18 cellular contexts compared by ENCODE assay signal in the genomic region with DNA sequence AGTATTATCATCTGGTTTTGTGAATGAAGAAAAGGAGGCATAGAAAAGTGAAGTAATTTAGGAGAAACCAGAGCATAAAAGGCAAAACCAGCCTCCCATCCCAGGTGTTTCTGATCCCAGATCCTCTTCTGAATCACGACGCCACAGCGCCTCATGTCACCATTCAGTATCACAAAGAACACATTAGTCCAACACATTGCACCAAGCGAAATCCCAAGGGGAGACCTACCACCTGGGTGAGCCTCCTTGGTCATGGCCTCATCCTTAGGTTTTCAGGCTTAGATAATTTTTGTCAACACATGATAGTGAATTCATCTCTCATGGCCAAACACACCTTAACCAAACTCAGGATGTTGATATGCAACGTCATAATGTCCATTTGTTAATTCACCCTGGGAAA.
DNase-seq lines count a peak whose midpoint lies in the region; ATAC-seq lines count a peak whose summit lies in the region.
"Had no signal": no experiment of that assay in that cellular context is flagged by ENCODE, and none has a peak within 500 bp of the region (broad histone marks: within the 10 kb centered on the region; RNA-seq: fewer than 3 reads in every experiment).

No MANE protein-coding gene starts in this region.

- H2AFZ ChIP-seq in ACC112 (ENCODE audit: low read length, unreplicated experiment) (no peak overlapping the region), GM23248 (no peak overlapping the region), mesenchymal stem cell (ENCODE audit: low read depth, low read length) (no peak overlapping the region)
- H2AFZ ChIP-seq: PC-9 had no signal

- peaks cover 0 to 2% of the 10 kb centered on the region in 2 donors for H3K4me1 Mint-ChIP-seq in effector memory CD8-positive, alpha-beta T cell (ENCODE audit: low read depth in 2 of 2)
- peaks cover 0 to 5% (median 0%) of the 10 kb centered on the region in 4 donors for H3K4me1 Mint-ChIP-seq in CD4-positive, alpha-beta memory T cell

- WGBS in GM23248 (ENCODE audit: low coverage in 1 of 2, low lambda C conversion rate in 2 of 2, missing lambda C conversion rate in 2 of 2), 2 experiments = 95 to 96% methylated on average over 5 of the region's 5 CpGs
- 97% methylated on average over 5 of the region's 5 CpGs for WGBS in mesenchymal stem cell

- no peaks in the 10 kb centered on the region for H3K9me3 Mint-ChIP-seq in effector memory CD8-positive, alpha-beta T cell
- H3K9me3 Mint-ChIP-seq in CD4-positive, alpha-beta memory T cell = peaks cover 0 to 3% (median 0%) of the 10 kb centered on the region in 8 donors
- H3K9me3 Mint-ChIP-seq: H9 had no signal

- H3K36me3 ChIP-seq in ACC112 (ENCODE audit: insufficient read depth, low read length) (no peaks in the 10 kb centered on the region), GM23248 (ENCODE audit: low read depth) (no peaks in the 10 kb centered on the region), adipocyte (ENCODE audit: control insufficient read depth, insufficient read depth, low read length, severe bottlenecking) (no peaks in the 10 kb centered on the region), mesenchymal stem cell (ENCODE audit: control insufficient read depth in 1 of 2, insufficient read depth in 2 of 2, low read depth in 1 of 2, low read length in 2 of 2) (no peaks in the 10 kb centered on the region)
- peaks cover 34% of the 10 kb centered on the region for H3K36me3 ChIP-seq in CD4-positive, alpha-beta memory T cell (ENCODE audit: insufficient read depth, low read length)
- H3K36me3 ChIP-seq: SJSA1 had no signal

- in situ Hi-C loops in GM23248 (cut with MboI) = no loop called here

- H2BK120ac ChIP-seq in mesenchymal stem cell (ENCODE audit: low read depth, low read length) = no peak overlapping the region

- H4K91ac ChIP-seq in mesenchymal stem cell (ENCODE audit: low read length) = no peak overlapping the region

- H3K27ac Mint-ChIP-seq in effector memory CD8-positive, alpha-beta T cell = peak overlapping the region in 1 of 2 donors; percentile 45
- no peak overlapping the region for H3K27ac Mint-ChIP-seq in CD4-positive, alpha-beta memory T cell

- no peaks in the 10 kb centered on the region for H3K9me2 ChIP-seq in GM23248 (ENCODE audit: insufficient read depth)

- H3K18ac ChIP-seq in mesenchymal stem cell (ENCODE audit: low read depth in 1 of 2, low read length in 2 of 2) = no peak overlapping the region

- POLR2A ChIA-PET in CD4-positive, alpha-beta memory T cell (lab: Charles Lee; ENCODE audit: partially characterized antibody) = no interaction called here

- H2BK5ac ChIP-seq in mesenchymal stem cell (ENCODE audit: low read depth, low read length, poor library complexity, severe bottlenecking) = no peak overlapping the region

- H2BK12ac ChIP-seq in mesenchymal stem cell (ENCODE audit: low read length in 2 of 2) = no peak overlapping the region

- H3K4ac ChIP-seq in mesenchymal stem cell (ENCODE audit: low read depth in 1 of 2, low read length in 2 of 2) = no peak overlapping the region

- H3K9me3 ChIP-seq in GM23248 (ENCODE audit: low read depth) (no peaks in the 10 kb centered on the region), adipocyte (ENCODE audit: control insufficient read depth, low read length) (no peaks in the 10 kb centered on the region), mesenchymal stem cell (ENCODE audit: control insufficient read depth, low read length) (no peaks in the 10 kb centered on the region)
- H3K9me3 ChIP-seq in CD4-positive, alpha-beta memory T cell (ENCODE audit: control insufficient read depth in 1 of 2, low read length in 2 of 2) = no peaks in the 10 kb centered on the region
- H3K9me3 ChIP-seq: A549, Caco-2, SJSA1 had no signal

- H3K23ac ChIP-seq in mesenchymal stem cell (ENCODE audit: low read length in 2 of 2) = no peak overlapping the region

- intact Hi-C loops in CD4-positive, alpha-beta memory T cell (cut with micrococcal nuclease) = no loop called here

- CTCF ChIA-PET in CD4-positive, alpha-beta memory T cell (lab: Charles Lee; ENCODE audit: partially characterized antibody) = no interaction called here

- no peak for ATAC-seq in effector memory CD8-positive, alpha-beta T cell (replicated peaks)
- ATAC-seq: A549 had no signal

- H3K4me1 ChIP-seq in ACC112 (ENCODE audit: control insufficient read depth, insufficient read depth, low read length, unreplicated experiment) = peaks cover 34% of the 10 kb centered on the region
- H3K4me1 ChIP-seq in GM23248 (ENCODE audit: insufficient read depth) = peaks cover 34% of the 10 kb centered on the region
- H3K4me1 ChIP-seq in adipocyte (ENCODE audit: control insufficient read depth, insufficient read depth, low read length) = peaks cover 31% of the 10 kb centered on the region
- H3K4me1 ChIP-seq in mesenchymal stem cell (ENCODE audit: control insufficient read depth, insufficient read depth, low read depth, low read length) = no peaks in the 10 kb centered on the region
- no peaks in the 10 kb centered on the region for H3K4me1 ChIP-seq in CD4-positive, alpha-beta memory T cell (ENCODE audit: insufficient read depth, low read length)
- H3K4me1 ChIP-seq: A549, Caco-2, SJSA1 had no signal

- H3K4me3 Mint-ChIP-seq in effector memory CD8-positive, alpha-beta T cell = no peak overlapping the region
- H3K4me3 Mint-ChIP-seq in CD4-positive, alpha-beta memory T cell = no peak overlapping the region
- H3K4me3 Mint-ChIP-seq: H9 had no signal

- peaks cover 56% of the 10 kb centered on the region for H3K36me3 Mint-ChIP-seq in effector memory CD8-positive, alpha-beta T cell (ENCODE audit: insufficient read depth)
- peaks cover 37 to 50% of the 10 kb centered on the region in 2 donors for H3K36me3 Mint-ChIP-seq in CD4-positive, alpha-beta memory T cell

- no peak overlapping the region for H2AK5ac ChIP-seq in mesenchymal stem cell (ENCODE audit: low read length, severe bottlenecking)

- H3K4me3 ChIP-seq in ACC112 (ENCODE audit: low read depth, low read length) = peak overlapping the region; percentile 70
- 0 out of 2 replicates have a peak overlapping the region, but pooled peaks have one; percentile 17 for H3K4me3 ChIP-seq in GM23248
- H3K4me3 ChIP-seq in adipocyte (ENCODE audit: low read length) = peak overlapping the region; percentile 41
- H3K4me3 ChIP-seq in mesenchymal stem cell (ENCODE audit: insufficient read depth in 1 of 2, low read depth in 1 of 2, low read length in 2 of 2) = peak overlapping the region in 1 of 2 experiments; percentile 49
- H3K4me3 ChIP-seq in CD4-positive, alpha-beta memory T cell (ENCODE audit: low read length in 2 of 2) = no peak overlapping the region
- H3K4me3 ChIP-seq: A549, PC-9, SJSA1 had no signal

- H3K9ac ChIP-seq in GM23248 (no peak overlapping the region), adipocyte (ENCODE audit: low read length) (no peak overlapping the region), mesenchymal stem cell (ENCODE audit: low read length) (peak overlapping the region; percentile 13)

- peak overlapping the region; percentile 42 for H3K4me2 ChIP-seq in GM23248 (ENCODE audit: unreplicated experiment)
- no peak overlapping the region for H3K4me2 ChIP-seq in mesenchymal stem cell (ENCODE audit: low read length, poor library complexity, severe bottlenecking)
- H3K4me2 ChIP-seq: A549, PC-9 had no signal

- no peak overlapping the region for H4K8ac ChIP-seq in mesenchymal stem cell (ENCODE audit: low read length)

- peaks cover 27% of the 10 kb centered on the region for H3F3A ChIP-seq in GM23248 (ENCODE audit: insufficient read depth)

- no peaks in the 10 kb centered on the region for H3K27me3 Mint-ChIP-seq in effector memory CD8-positive, alpha-beta T cell
- H3K27me3 Mint-ChIP-seq in CD4-positive, alpha-beta memory T cell = no peaks in the 10 kb centered on the region

- no peaks in the 10 kb centered on the region for H3K79me2 ChIP-seq in ACC112 (ENCODE audit: control insufficient read depth, insufficient read depth, low read length, unreplicated experiment)
- no peaks in the 10 kb centered on the region for H3K79me2 ChIP-seq in GM23248 (ENCODE audit: insufficient read depth)

- no peak overlapping the region for H3K14ac ChIP-seq in mesenchymal stem cell (ENCODE audit: low read length in 2 of 2)

- no peak for DNase-seq in GM23248
- no peak for DNase-seq in adipocyte (ENCODE audit: low read depth)
- no peak for DNase-seq in mesenchymal stem cell
- DNase-seq in activated CD8-positive, alpha-beta memory T cell treated with anti-CD3 and anti-CD28 coated beads, Interleukin-2, amount 50 U/mL, for 48 hours = no peak
- DNase-seq in effector memory CD8-positive, alpha-beta T cell = no peak
- no peak for DNase-seq in NCI-H146 treated with DMSO at 0.1 percent for 48 hours (lab: John Stamatoyannopoulos, UW; ENCODE audit: unreplicated experiment)
- DNase-seq in CD4-positive, alpha-beta memory T cell = no peak
- DNase-seq: Caco-2, H9, NCI-H1436, NCI-H2029 treated with DMSO at 0.1 percent for 48 hours, NCI-H2171 treated with DMSO at 0.1 percent for 48 hours, NCI-H446 treated with DMSO at 0.1 percent for 48 hours had no signal

- no peak overlapping the region for H2BK15ac ChIP-seq in mesenchymal stem cell (ENCODE audit: low read depth, poor library complexity, severe bottlenecking)

- H3K27ac ChIP-seq in ACC112 (ENCODE audit: low read depth, low read length) (peak overlapping the region; percentile 75), GM23248 (peak overlapping the region; percentile 33; the same call in 1 of the 2 replicates), mesenchymal stem cell (ENCODE audit: low read length, poor library complexity, severe bottlenecking) (no peak overlapping the region)
- no peak overlapping the region for H3K27ac ChIP-seq in CD4-positive, alpha-beta memory T cell (ENCODE audit: low read depth, low read length)
- H3K27ac ChIP-seq: A549, C4-2B, PC-9, SJSA1 had no signal

- H3K79me1 ChIP-seq in mesenchymal stem cell (replicated peaks; ENCODE audit: low read length, poor library complexity, severe bottlenecking) = no peaks in the 10 kb centered on the region

- no peaks in the 10 kb centered on the region for H4K20me1 ChIP-seq in GM23248 (ENCODE audit: insufficient read depth)

- H3K27me3 ChIP-seq in ACC112 (ENCODE audit: insufficient read depth, low read length) (no peaks in the 10 kb centered on the region), GM23248 (replicated peaks; ENCODE audit: insufficient read depth) (no peaks in the 10 kb centered on the region), adipocyte (replicated peaks; ENCODE audit: control insufficient read depth, insufficient read depth, low read length) (no peaks in the 10 kb centered on the region), mesenchymal stem cell (ENCODE audit: control insufficient read depth in 1 of 2, insufficient read depth in 1 of 2, low read length in 2 of 2) (no peaks in the 10 kb centered on the region)
- H3K27me3 ChIP-seq in CD4-positive, alpha-beta memory T cell (ENCODE audit: insufficient read depth, low read length) = no peaks in the 10 kb centered on the region
- H3K27me3 ChIP-seq: SJSA1 had no signal

Comparison
In these comparisons a context has a peak if more than half of its experiments do, and no peak if none do; other contexts are left out.
1. H3K27ac ChIP-seq: peak in ACC112 (single experiment) and GM23248 (single experiment); none in mesenchymal stem cell (single experiment) and CD4-positive, alpha-beta memory T cell (single experiment).
2. H3K4me3 ChIP-seq: peak in ACC112 (single experiment), GM23248 (single experiment) and adipocyte (single experiment); none in CD4-positive, alpha-beta memory T cell (0 of 2).